In the genomic region with DNA sequence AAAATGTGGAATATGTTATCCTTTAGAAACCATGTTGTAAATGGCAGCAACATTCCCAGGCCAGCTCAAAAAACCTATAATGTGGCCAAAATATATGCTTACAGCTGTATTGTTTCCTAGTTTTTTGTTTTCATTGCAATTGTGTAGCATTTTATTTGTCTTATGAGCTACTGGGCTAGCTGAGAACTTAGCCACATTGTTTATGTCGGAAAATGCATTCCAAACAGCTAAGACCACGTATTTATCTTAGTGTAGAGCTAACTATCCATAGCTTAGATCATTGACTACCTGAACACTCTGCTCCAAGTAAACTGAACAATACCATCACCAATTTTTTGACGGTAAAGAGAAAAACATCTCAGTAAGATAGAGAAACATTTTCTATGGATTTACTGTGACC, we compare ENCODE assay signal across 20 cellular contexts. TPM values are rescaled to one million over a fixed set of nuclear protein-coding genes. Genes with fewer than 3 reads are reported as not detected.
A peak's percentile ranks its signal among the peaks of the same experiment; 100 is the strongest.
DNase-seq lines count a peak whose midpoint lies in the region; ATAC-seq, FAIRE-seq and TF ChIP-seq lines count a peak whose summit lies in the region.
"Had no signal": no experiment of that assay in that cellular context is flagged by ENCODE, and none has a peak within 500 bp of the region (broad histone marks: within the 10 kb centered on the region; RNA-seq: fewer than 3 reads in every experiment).

No MANE protein-coding gene starts in this region.

- no peak overlapping the region for H2BK5ac ChIP-seq in IMR-90 (ENCODE audit: low read depth, low read length, poor library complexity, severe bottlenecking)

- H3K9me1 ChIP-seq in IMR-90 (ENCODE audit: insufficient read depth, low read length) = no peaks in the 10 kb centered on the region

- no peak overlapping the region for H3K4me3 ChIP-seq in IMR-90 (ENCODE audit: insufficient read depth, low read depth, low read length)
- H3K4me3 ChIP-seq: GM23338, Peyer's patch had no signal

- H4K5ac ChIP-seq in IMR-90 (ENCODE audit: low read depth, low read length) = no peak overlapping the region

- no peak overlapping the region for H3K4me2 ChIP-seq in IMR-90 (ENCODE audit: low read depth, low read length)
- H3K4me2 ChIP-seq: GM23338 had no signal

- no peak overlapping the region for H2BK20ac ChIP-seq in IMR-90 (ENCODE audit: low read depth, low read length)

- H2BK120ac ChIP-seq in IMR-90 (ENCODE audit: low read depth, low read length) = no peak overlapping the region

- no peaks in the 10 kb centered on the region for H3K9me3 Mint-ChIP-seq in osteocyte (ENCODE audit: unreplicated experiment)
- H3K9me3 Mint-ChIP-seq in stimulated activated naive B cell treated with anti-CD40 and anti-IgM and Interleukin-4, amounts not matched to agents 10 μg/mL and 1 μg/mL and 100 μg/mL, for 72 hours = peaks cover 0 to 1% of the 10 kb centered on the region in 2 donors
- H3K9me3 Mint-ChIP-seq: CD8-positive, alpha-beta memory T cell; GM23338 had no signal

- TF ChIP-seq POLR2A in IMR-90 (IDR thresholded peaks at IDR 0.05; ENCODE audit: low read depth, low read length) = no peak

- peak overlapping the region; percentile 39 for H3K27ac Mint-ChIP-seq in osteocyte (ENCODE audit: unreplicated experiment)
- H3K27ac Mint-ChIP-seq in stimulated activated naive B cell treated with anti-CD40 and anti-IgM and Interleukin-4, amounts not matched to agents 10 μg/mL and 1 μg/mL and 100 μg/mL, for 72 hours = no peak overlapping the region
- H3K27ac Mint-ChIP-seq: CD8-positive, alpha-beta memory T cell; GM23338 had no signal

- H2BK15ac ChIP-seq in IMR-90 (ENCODE audit: low read depth, low read length) = no peak overlapping the region

- no peak overlapping the region for H3K27ac ChIP-seq in IMR-90 (ENCODE audit: insufficient read depth, low read length)
- H3K27ac ChIP-seq: Peyer's patch had no signal

- H3K27me3 ChIP-seq in IMR-90 (ENCODE audit: control insufficient read depth, insufficient read depth, low read length) = no peaks in the 10 kb centered on the region
- H3K27me3 ChIP-seq: Peyer's patch had no signal

- no TSS peak for BruUV-seq in IMR-90 (replicated peaks; lab: Mats Ljungman, UMichigan)

- H3K4me1 ChIP-seq in IMR-90 (ENCODE audit: control insufficient read depth, insufficient read depth, low read length) = peaks cover 2% of the 10 kb centered on the region; the same call in 1 of the 2 replicates
- H3K4me1 ChIP-seq: Peyer's patch had no signal

- dilution Hi-C loops in IMR-90 (cut with HindIII; ENCODE audit: low sequenced_read_pairs, unreplicated experiment) = no loop called here

- DNase-seq in EL (peak; percentile 31), IMR-90 (peak; percentile 38), osteocyte (ENCODE audit: extremely low spot score, unreplicated experiment) (no peak), NCI-H1930 (lab: John Stamatoyannopoulos, UW) (no peak), activated T-cell treated with anti-CD3 and anti-CD28 coated beads for 4 hours (no peak), NCI-H2081 treated with DMSO at 0.1 percent for 48 hours (lab: John Stamatoyannopoulos, UW) (no peak)
- DNase-seq in stimulated activated naive B cell treated with anti-CD40 and anti-IgM and Interleukin-4, amounts not matched to agents 10 μg/mL and 1 μg/mL and 100 μg/mL, for 72 hours = no peak
- DNase-seq: ACHN; C1 segment of cervical spinal cord; CD8-positive, alpha-beta memory T cell; DMS53; NCI-H1092; NCI-H2029 treated with DMSO at 0.1 percent for 48 hours; NCI-H2171 treated with DMSO at 0.1 percent for 48 hours; NCI-H446; Peyer's patch; T-helper 1 cell had no signal

- FAIRE-seq in TTC549 (lab: Jason Lieb, UNC) = peak; percentile 45

- H3K79me1 ChIP-seq in IMR-90 (ENCODE audit: low read depth in 1 of 2, low read length in 2 of 2) = no peaks in the 10 kb centered on the region

- H3K4me1 Mint-ChIP-seq in osteocyte (ENCODE audit: unreplicated experiment) = peaks cover 26% of the 10 kb centered on the region
- H3K4me1 Mint-ChIP-seq in stimulated activated naive B cell treated with anti-CD40 and anti-IgM and Interleukin-4, amounts not matched to agents 10 μg/mL and 1 μg/mL and 100 μg/mL, for 72 hours = peaks cover 0 to 3% of the 10 kb centered on the region in 2 donors
- H3K4me1 Mint-ChIP-seq: CD8-positive, alpha-beta memory T cell; GM23338 had no signal

- CTCF ChIA-PET in IMR-90 (lab: Yijun Ruan, JAX) = interaction anchor here (1.0 to 1.9 kb wide), 2 partner anchors 9 to 14 kb away, joined by 3 to 9 read pairs; no protein-coding TSS in a partner anchor

- intact Hi-C loops in IMR-90 (cut with micrococcal nuclease) = loop anchor here (5.0 kb wide), 1 partner anchor 44 kb away; no protein-coding TSS in a partner anchor

- no peak overlapping the region for H4K91ac ChIP-seq in IMR-90 (ENCODE audit: insufficient read depth, low read depth, low read length)

- no peak overlapping the region for H3K4ac ChIP-seq in IMR-90 (ENCODE audit: low read depth, low read length)

- H3K23ac ChIP-seq in IMR-90 (ENCODE audit: low read depth, low read length) = no peak overlapping the region

- H4K8ac ChIP-seq in IMR-90 (ENCODE audit: low read depth in 2 of 2, low read length in 2 of 2) = 0 out of 4 replicates have a peak overlapping the region, but pooled peaks of 1 of the 2 experiments have one; percentile 57

- no peak overlapping the region for H2AFZ ChIP-seq in IMR-90 (replicated peaks; ENCODE audit: low read length, poor library complexity)
- H2AFZ ChIP-seq: GM23338 had no signal

- no peak overlapping the region for H3K14ac ChIP-seq in IMR-90 (replicated peaks; ENCODE audit: low read depth, low read length)

- no peaks in the 10 kb centered on the region for H3K27me3 Mint-ChIP-seq in osteocyte (ENCODE audit: unreplicated experiment)
- H3K27me3 Mint-ChIP-seq in stimulated activated naive B cell treated with anti-CD40 and anti-IgM and Interleukin-4, amounts not matched to agents 10 μg/mL and 1 μg/mL and 100 μg/mL, for 72 hours = no peaks in the 10 kb centered on the region
- H3K27me3 Mint-ChIP-seq: CD8-positive, alpha-beta memory T cell had no signal

- H3K18ac ChIP-seq in IMR-90 (ENCODE audit: low read depth, low read length) = no peak overlapping the region

- H3K36me3 Mint-ChIP-seq in osteocyte (ENCODE audit: unreplicated experiment) = no peaks in the 10 kb centered on the region
- H3K36me3 Mint-ChIP-seq in stimulated activated naive B cell treated with anti-CD40 and anti-IgM and Interleukin-4, amounts not matched to agents 10 μg/mL and 1 μg/mL and 100 μg/mL, for 72 hours = peaks cover 4 to 5% of the 10 kb centered on the region in 2 donors

- in situ Hi-C loops in IMR-90 (cut with MboI; ENCODE audit: low sequenced_read_pairs) = no loop called here

- no peak overlapping the region for H2AK5ac ChIP-seq in IMR-90 (ENCODE audit: low read depth, low read length)

- H3K9ac ChIP-seq in IMR-90 (ENCODE audit: low read depth, low read length) = no peak overlapping the region

- H4K20me1 ChIP-seq in IMR-90 (ENCODE audit: insufficient read depth, low read length) = no peaks in the 10 kb centered on the region

- POLR2A ChIA-PET in IMR-90 (lab: Charles Lee; ENCODE audit: unreplicated experiment) = no interaction called here

- ATAC-seq in IMR-90 (ENCODE audit: low read depth) = peak; percentile 21; the same call in 1 of the 2 replicates
- no peak for ATAC-seq in stimulated activated naive B cell treated with anti-CD40 and anti-IgM and Interleukin-4, amounts not matched to agents 10 μg/mL and 1 μg/mL and 100 μg/mL, for 72 hours (replicated peaks)
- ATAC-seq: GM23338, Right ventricle myocardium inferior had no signal

- H3K56ac ChIP-seq in IMR-90 (ENCODE audit: extremely low read depth, insufficient read depth, low read length) = no peak overlapping the region

- WGBS in IMR-90 (ENCODE audit: extremely low coverage in 2 of 2, insufficient read length in 1 of 2), 2 experiments = no CpG with 5 or more reads among the region's 3 CpGs

- TF ChIP-seq CTCF in IMR-90 (conservative IDR thresholded peaks at IDR 0.05; ENCODE audit: low read depth, low read length) (no peak), osteocyte (IDR thresholded peaks at IDR 0.05) (no peak)

- H3K9me3 ChIP-seq in IMR-90 (ENCODE audit: control insufficient read depth, insufficient read depth, low read length) = no peaks in the 10 kb centered on the region
- H3K9me3 ChIP-seq: Peyer's patch had no signal

- H2AK9ac ChIP-seq in IMR-90 (replicated peaks; ENCODE audit: low read depth, low read length, poor library complexity) = no peak overlapping the region

- H3K4me3 Mint-ChIP-seq in osteocyte (ENCODE audit: unreplicated experiment) = no peak overlapping the region
- no peak overlapping the region for H3K4me3 Mint-ChIP-seq in stimulated activated naive B cell treated with anti-CD40 and anti-IgM and Interleukin-4, amounts not matched to agents 10 μg/mL and 1 μg/mL and 100 μg/mL, for 72 hours
- H3K4me3 Mint-ChIP-seq: CD8-positive, alpha-beta memory T cell; GM23338 had no signal

- no peak for TF ChIP-seq RAD21 in IMR-90 (IDR thresholded peaks at IDR 0.05; ENCODE audit: low read length)

- H3K36me3 ChIP-seq in IMR-90 (ENCODE audit: control insufficient read depth, insufficient read depth, low read length) = no peaks in the 10 kb centered on the region
- H3K36me3 ChIP-seq: Peyer's patch had no signal

TF ChIP-seq in IMR-90, 13 proteins besides CTCF, POLR2A, EP300 and RAD21 (continues in another document):
- no peak for TF ChIP-seq NFE2L2 (IDR thresholded peaks at IDR 0.05; ENCODE audit: low read depth, low read length)
- TF ChIP-seq RCOR1 (IDR thresholded peaks at IDR 0.05; ENCODE audit: insufficient replicate concordance, low read length) = no peak
- no peak for TF ChIP-seq RFX5 (IDR thresholded peaks at IDR 0.05; ENCODE audit: low read depth, low read length)
- TF ChIP-seq MAFK (IDR thresholded peaks at IDR 0.05; ENCODE audit: low read depth, low read length) = no peak
- no peak for TF ChIP-seq BHLHE40 (IDR thresholded peaks at IDR 0.05; ENCODE audit: low read depth, low read length)
- no peak for TF ChIP-seq CHD1 (IDR thresholded peaks at IDR 0.05; ENCODE audit: low read depth, low read length)
- no peak for TF ChIP-seq CEBPB (IDR thresholded peaks at IDR 0.05; ENCODE audit: low read depth, low read length)

RNA-seq across cellular contexts. Expression of a gene that starts 38.4 kb away (rescaled TPM):
- total RNA-seq in IMR-90 (2012; rRNA removed) = 3.4 and 4.2 TPM in 2 replicates
- 5.5 TPM in 2 replicates for polyA plus RNA-seq in IMR-90 (2012; rRNA removed)
- 1.3 and 2.0 TPM in 2 replicates for polyA plus RNA-seq in IMR-90 (2012; cell fraction: cytosol; rRNA removed)
- polyA plus RNA-seq in IMR-90 (2012; cell fraction: nucleus; rRNA removed; ENCODE audit: low replicate concordance) = 11.5 and 28.3 TPM in 2 replicates
- 6.5 and 8.5 TPM in 2 replicates for total RNA-seq in osteocyte

RNA-seq across cellular contexts. Expression of a gene that starts 47.2 kb away (rescaled TPM):
- total RNA-seq in IMR-90 (2012; rRNA removed) (0.36 and 1.1 TPM in 2 replicates), osteocyte (25.2 and 29.7 TPM in 2 replicates)
- polyA plus RNA-seq in IMR-90 (2012; rRNA removed) = 2.1 and 2.2 TPM in 2 replicates
- polyA plus RNA-seq in IMR-90 (2012; cell fraction: cytosol; rRNA removed) = 0.97 and 1.3 TPM in 2 replicates
- polyA plus RNA-seq in IMR-90 (2012; cell fraction: nucleus; rRNA removed; ENCODE audit: low replicate concordance) = 3.7 and 5.4 TPM in 2 replicates
- total RNA-seq: CD8-positive, alpha-beta memory T cell; GM23338; Peyer's patch; Right ventricle myocardium inferior had no signal
- polyA plus RNA-seq: CD8-positive, alpha-beta memory T cell; GM23338 had no signal

Comparison
In these comparisons a context has a peak if more than half of its experiments do, and no peak if none do; other contexts are left out.
1. DNase-seq: peak in EL (single experiment) and IMR-90 (single experiment); none in osteocyte (single experiment), NCI-H1930 (0 of 2), activated T-cell treated with anti-CD3 and anti-CD28 coated beads for 4 hours (single experiment), stimulated activated naive B cell treated with anti-CD40 and anti-IgM and Interleukin-4, amounts not matched to agents 10 μg/mL and 1 μg/mL and 100 μg/mL, for 72 hours (single experiment) and NCI-H2081 treated with DMSO at 0.1 percent for 48 hours (single experiment).
2. RNA of a gene that starts 47.2 kb away (total RNA-seq): 25.2 to 29.7 TPM in osteocyte; 0.36 to 1.1 TPM in IMR-90; every median in the first group is over 10 times any median in the second.